Comparison of ENCODE assay signal across 38 cellular contexts in genomic region chr16:48115299-48115698, GRCh38. TPM values are rescaled to one million over a fixed set of nuclear protein-coding genes. Genes with fewer than 3 reads are reported as not detected.
"Had no signal": no experiment of that assay in that cellular context is flagged by ENCODE, and none has a peak within 500 bp of the region (broad histone marks: within the 10 kb centered on the region; RNA-seq: fewer than 3 reads in every experiment).

No MANE protein-coding gene starts in this region.

- H3K4me2 ChIP-seq: KMS-11 had no signal

- H3K9me3 ChIP-seq: MG63 had no signal

- H3K4me3 ChIP-seq: MG63 had no signal

- DNase-seq: Karpas-422, Kasumi-1, KG1, MG63, MM.1S, MV-4-11, NCI-H1048, NCI-H1092, NCI-H1092 treated with DMSO at 0.1 percent for 48 hours, NCI-H1105, NCI-H1105 treated with DMSO at 0.1 percent for 48 hours, NCI-H1417, NCI-H1417 treated with DMSO at 0.1 percent for 48 hours, NCI-H1436, NCI-H1436 treated with DMSO at 0.1 percent for 48 hours, NCI-H146, NCI-H1694, NCI-H1694 treated with DMSO at 0.1 percent for 48 hours, NCI-H187, NCI-H187 treated with DMSO at 0.1 percent for 48 hours, NCI-H1930, NCI-H2029, NCI-H2029 treated with DMSO at 0.1 percent for 48 hours, NCI-H2081, NCI-H2081 treated with DMSO at 0.1 percent for 48 hours, NCI-H2107, NCI-H2171, NCI-H2171 treated with DMSO at 0.1 percent for 48 hours, NCI-H2227 treated with DMSO at 0.1 percent for 48 hours, NCI-H226, NCI-H345, NCI-H446, NCI-H446 treated with DMSO at 0.1 percent for 48 hours had no signal

- H3K9ac ChIP-seq: KMS-11 had no signal

- H3K36me3 ChIP-seq: MG63 had no signal

- H3K27me3 ChIP-seq: MG63 had no signal

- H3K27ac ChIP-seq: KMS-11 had no signal

RNA-seq across cellular contexts. Expression of gene ABCC12, which starts 40.5 kb away (rescaled TPM):
- total RNA-seq: LHCN-M2, M059J, MCF 10A, NCI-H460 had no signal
